17 cellular contexts compared by ENCODE assay signal in the genomic region with DNA sequence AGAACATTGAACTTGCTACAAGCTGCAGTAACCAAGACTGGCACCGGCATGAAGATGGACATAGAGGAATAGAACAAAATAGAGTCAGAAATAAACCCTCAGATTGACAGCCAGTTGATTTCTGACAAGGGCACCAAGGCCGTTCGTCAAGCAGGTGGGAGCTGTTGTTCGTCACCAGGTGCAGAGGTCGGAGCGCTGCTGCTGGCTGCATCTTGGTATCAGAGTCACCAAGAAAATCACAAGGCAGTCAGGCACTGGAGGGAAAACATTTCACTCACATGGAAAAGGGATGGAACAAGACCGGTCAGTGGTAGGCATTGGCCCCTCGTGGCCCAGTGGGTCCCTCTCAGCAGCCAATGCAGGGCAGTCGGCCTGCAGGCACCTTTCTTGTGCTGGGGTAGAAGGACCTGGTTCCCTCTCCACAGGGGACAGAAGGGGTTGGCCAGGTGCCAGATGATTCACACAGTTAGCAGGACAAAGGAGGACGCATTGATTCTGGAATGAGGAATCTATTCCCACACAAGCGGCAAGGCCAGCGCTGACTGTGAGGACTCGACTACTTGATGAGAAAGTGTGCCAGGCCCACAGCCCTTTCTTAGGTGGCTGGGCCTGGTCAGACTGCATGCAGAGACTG.
DNase-seq lines count a peak whose midpoint lies in the region; ATAC-seq and TF ChIP-seq lines count a peak whose summit lies in the region.
"Had no signal": no experiment of that assay in that cellular context is flagged by ENCODE, and none has a peak within 500 bp of the region (broad histone marks: within the 10 kb centered on the region; RNA-seq: fewer than 3 reads in every experiment).

No MANE protein-coding gene starts in this region.

- CTCF ChIA-PET in activated naive CD4-positive, alpha-beta T cell treated with anti-CD3 and anti-CD28 coated beads for 36 hours (lab: Charles Lee): no interaction called here

- H3K9me3 Mint-ChIP-seq in activated naive CD4-positive, alpha-beta T cell treated with anti-CD3 and anti-CD28 coated beads for 36 hours: no peaks in the 10 kb centered on the region

- no peak overlapping the region for H3K4me3 ChIP-seq in left ventricle myocardium inferior
- no peak overlapping the region for H3K4me3 ChIP-seq in right atrium auricular region
- H3K4me3 ChIP-seq in epithelial cell of esophagus (ENCODE audit: low read length): no peak overlapping the region
- no peak overlapping the region for H3K4me3 ChIP-seq in aorta (ENCODE audit: low read length in 2 of 2)
- H3K4me3 ChIP-seq: cardiac muscle cell, GM12878, SJCRH30, tibial artery had no signal

- H3K4me1 Mint-ChIP-seq in activated naive CD4-positive, alpha-beta T cell treated with anti-CD3 and anti-CD28 coated beads for 36 hours (ENCODE audit: low read depth): no peaks in the 10 kb centered on the region

- H3K27ac ChIP-seq in left ventricle myocardium inferior (replicated peaks) (no peak overlapping the region), right atrium auricular region (no peak overlapping the region), aorta (ENCODE audit: low read depth in 1 of 2, low read length in 2 of 2) (no peak overlapping the region)
- H3K27ac ChIP-seq: cardiac muscle cell, SJCRH30, tibial artery had no signal

- peaks cover 6% of the 10 kb centered on the region for H3K27me3 Mint-ChIP-seq in activated naive CD4-positive, alpha-beta T cell treated with anti-CD3 and anti-CD28 coated beads for 36 hours (ENCODE audit: low read depth)

- DNase-seq in left ventricle myocardium inferior: peak; percentile 14
- DNase-seq in right atrium auricular region (ENCODE audit: low spot score): no peak
- peak; percentile 63 for DNase-seq in NCI-H69 (lab: John Stamatoyannopoulos, UW)
- DNase-seq in epithelial cell of esophagus (ENCODE audit: low read depth): peak; percentile 42
- peak; percentile 48 to 77 for DNase-seq in aorta
- no peak for DNase-seq in SHP77 treated with DMSO at 0.1 percent for 48 hours (lab: John Stamatoyannopoulos, UW)
- no peak for DNase-seq in NCI-H2171 (lab: John Stamatoyannopoulos, UW)
- DNase-seq in activated naive CD4-positive, alpha-beta T cell treated with anti-CD3 and anti-CD28 coated beads for 36 hours: no peak
- DNase-seq: activated gamma-delta T cell; DMS79; kidney glomerular epithelial cell; NCI-H774; stimulated activated CD4-positive, alpha-beta T cell treated with anti-CD3 and anti-CD28 coated beads, Interleukin-2, amount 100 ng/mL, for 48 hours; tibial artery had no signal

- H3K27me3 ChIP-seq in left ventricle myocardium inferior (ENCODE audit: low read depth) (peaks cover 29% of the 10 kb centered on the region), right atrium auricular region (no peaks in the 10 kb centered on the region), aorta (ENCODE audit: control insufficient read depth in 1 of 2, insufficient read depth in 2 of 2, low read length in 1 of 2) (no peaks in the 10 kb centered on the region)
- H3K27me3 ChIP-seq: cardiac muscle cell, tibial artery had no signal

- no peak overlapping the region for H3K27ac Mint-ChIP-seq in activated naive CD4-positive, alpha-beta T cell treated with anti-CD3 and anti-CD28 coated beads for 36 hours

- WGBS in aorta, 2 donors: 93 to 94% methylated on average over 13 of the region's 13 CpGs

- H3K4me1 ChIP-seq in left ventricle myocardium inferior (peaks cover 12% of the 10 kb centered on the region), right atrium auricular region (peaks cover 0 to 12% of the 10 kb centered on the region in 2 donors), aorta (ENCODE audit: control insufficient read depth in 1 of 2, insufficient read depth in 2 of 2, low read length in 2 of 2) (no peaks in the 10 kb centered on the region)
- H3K4me1 ChIP-seq: SJCRH30 had no signal

- intact Hi-C loops in left ventricle myocardium inferior (cut with micrococcal nuclease): no loop called here
- intact Hi-C loops in aorta (cut with DNase I): no loop called here
- intact Hi-C loops in activated naive CD4-positive, alpha-beta T cell treated with anti-CD3 and anti-CD28 coated beads for 36 hours (cut with micrococcal nuclease): no loop called here

- no peak overlapping the region for H3K4me3 Mint-ChIP-seq in activated naive CD4-positive, alpha-beta T cell treated with anti-CD3 and anti-CD28 coated beads for 36 hours

- TF ChIP-seq CTCF in left ventricle myocardium inferior (IDR thresholded peaks at IDR 0.05; ENCODE audit: borderline replicate concordance): no peak
- no peak for TF ChIP-seq CTCF in right atrium auricular region (IDR thresholded peaks at IDR 0.05)
- TF ChIP-seq CTCF in epithelial cell of esophagus (IDR thresholded peaks at IDR 0.05; ENCODE audit: insufficient read depth, low read depth, low read length, missing control alignments): no peak

- no peaks in the 10 kb centered on the region for H3K9me3 ChIP-seq in left ventricle myocardium inferior (replicated peaks)
- no peaks in the 10 kb centered on the region for H3K9me3 ChIP-seq in right atrium auricular region
- no peaks in the 10 kb centered on the region for H3K9me3 ChIP-seq in aorta (ENCODE audit: control insufficient read depth, low read length)
- H3K9me3 ChIP-seq: SJCRH30, tibial artery had no signal

- no peaks in the 10 kb centered on the region for H3K36me3 Mint-ChIP-seq in activated naive CD4-positive, alpha-beta T cell treated with anti-CD3 and anti-CD28 coated beads for 36 hours (ENCODE audit: low read depth)

- H3K36me3 ChIP-seq in left ventricle myocardium inferior: no peaks in the 10 kb centered on the region
- H3K36me3 ChIP-seq in right atrium auricular region: no peaks in the 10 kb centered on the region
- no peaks in the 10 kb centered on the region for H3K36me3 ChIP-seq in aorta (ENCODE audit: control insufficient read depth in 1 of 2, insufficient read depth in 2 of 2, low read length in 1 of 2)
- H3K36me3 ChIP-seq: cardiac muscle cell, SJCRH30, tibial artery had no signal

- no peak for ATAC-seq in aorta (ENCODE audit: low FRiP score)
- ATAC-seq: GM12878 had no signal

Comparison
In these comparisons a context has a peak if more than half of its experiments do, and no peak if none do; other contexts are left out.
1. DNase-seq: peak in left ventricle myocardium inferior (single experiment), NCI-H69 (single experiment), epithelial cell of esophagus (single experiment) and aorta (2 of 2); none in right atrium auricular region (single experiment), SHP77 treated with DMSO at 0.1 percent for 48 hours (single experiment), NCI-H2171 (single experiment) and activated naive CD4-positive, alpha-beta T cell treated with anti-CD3 and anti-CD28 coated beads for 36 hours (single experiment).